Comparison of ENCODE assay signal across 2 cellular contexts in genomic region chr6:38713812-38714211, GRCh38.
TF ChIP-seq lines count a peak whose summit lies in the region.

No MANE protein-coding gene starts in this region.

TF ChIP-seq in SK-N-SH treated with all-trans-retinoic acid at 6 μM for 48 hours, 23 proteins besides CTCF, POLR2A, EP300 and RAD21 (continued from another document):
- TF ChIP-seq BACH2 (CRISPR knock-in tag; IDR thresholded peaks at IDR 0.05; ENCODE audit: borderline replicate concordance) (no peak), RARB (CRISPR knock-in tag; IDR thresholded peaks at IDR 0.05) (no peak), CSDC2 (CRISPR knock-in tag; IDR thresholded peaks at IDR 0.05) (no peak), TOX (CRISPR knock-in tag; IDR thresholded peaks at IDR 0.05; ENCODE audit: borderline replicate concordance) (no peak), ZNF8 (CRISPR knock-in tag; IDR thresholded peaks at IDR 0.05) (no peak)
TF ChIP-seq in SK-N-SH treated with all-trans-retinoic acid at 6 μM for 48 hours: peak in this region for 0.

TF ChIP-seq in SK-N-SH, 30 proteins besides CTCF, POLR2A, EP300 and RAD21 (continued from another document):
- no peak for TF ChIP-seq MAX (IDR thresholded peaks at IDR 0.05; ENCODE audit: low read depth)
- TF ChIP-seq JUND (IDR thresholded peaks at IDR 0.05), result no peak
- no peak for TF ChIP-seq ELF1 (IDR thresholded peaks at IDR 0.05)
- TF ChIP-seq GABPA (IDR thresholded peaks at IDR 0.05; ENCODE audit: low read depth), result no peak
- no peak for TF ChIP-seq YY1 (IDR thresholded peaks at IDR 0.05; ENCODE audit: low read depth)
- TF ChIP-seq NRF1 (IDR thresholded peaks at IDR 0.05; ENCODE audit: low read depth, low read length), result no peak
- TF ChIP-seq TEAD4 (IDR thresholded peaks at IDR 0.05; ENCODE audit: borderline replicate concordance, insufficient read depth), result no peak
- TF ChIP-seq USF2 (IDR thresholded peaks at IDR 0.05; ENCODE audit: borderline replicate concordance, low read depth, low read length), result no peak
- TF ChIP-seq FOSL2 (IDR thresholded peaks at IDR 0.05; ENCODE audit: borderline replicate concordance, low read depth), result no peak
- TF ChIP-seq GATA2 (CRISPR knock-in tag; IDR thresholded peaks at IDR 0.05), result no peak
- TF ChIP-seq CHD2 (IDR thresholded peaks at IDR 0.05; ENCODE audit: low read length, partially characterized antibody), result no peak
- no peak for TF ChIP-seq POLR2AphosphoS5 (IDR thresholded peaks at IDR 0.05; ENCODE audit: low read depth, low read length)
